ENCODE assay signal across 8 cellular contexts in genomic region chr19:9834726-9835506, GRCh38. TPM values are rescaled to one million over a fixed set of nuclear protein-coding genes. Genes with fewer than 3 reads are reported as not detected.
A peak's percentile ranks its signal among the peaks of the same experiment; 100 is the strongest.
DNase-seq lines count a peak whose midpoint lies in the region; TF ChIP-seq lines count a peak whose summit lies in the region.

TSS of gene PIN1 (plus strand) at chr19:9835318. CDS start at chr19:9835345, 27 bp downstream.

- H3K4ac ChIP-seq in neuronal stem cell (ENCODE audit: low read length) = no peak within 1 kb of the TSS

- H2AK5ac ChIP-seq in neuronal stem cell (ENCODE audit: low read depth, low read length) = peak within 1 kb of the TSS; percentile 98

- H3K18ac ChIP-seq in neuronal stem cell (ENCODE audit: low read length) = peak within 1 kb of the TSS; percentile 94

- peaks cover 11 to 45% of the 10 kb centered on the region in 2 donors for H3K36me3 ChIP-seq in neuronal stem cell (replicated peaks in 1 of 2; ENCODE audit: control insufficient read depth in 2 of 2, insufficient read depth in 2 of 2, low read length in 2 of 2)

- H3K27me3 ChIP-seq in neuronal stem cell (ENCODE audit: control insufficient read depth in 3 of 3, insufficient read depth in 3 of 3, low read depth in 1 of 3, low read length in 3 of 3) = no peaks in the 10 kb centered on the region

- POLR2A ChIA-PET in HEK293T (lab: Yijun Ruan, JAX) = interaction anchor here (0.6 to 1.6 kb wide), 2 partner anchors 14 to 16 kb away, joined by 3 to 9 read pairs; partner anchors contain the start of gene FBXL12

- no peaks in the 10 kb centered on the region for H3K9me3 ChIP-seq in neuronal stem cell (replicated peaks in 1 of 2; ENCODE audit: control insufficient read depth in 2 of 2, insufficient read depth in 1 of 2, low read depth in 1 of 2, low read length in 2 of 2)

- H3K4me3 ChIP-seq in neuronal stem cell (ENCODE audit: low read length in 2 of 2) = peak within 1 kb of the TSS; percentile 89 to 92

- H4K8ac ChIP-seq in neuronal stem cell (ENCODE audit: low read depth, low read length) = no peak within 1 kb of the TSS

- H2BK120ac ChIP-seq in neuronal stem cell (ENCODE audit: low read depth, low read length) = no peak within 1 kb of the TSS

- no peak for TF ChIP-seq CTCF in subcutaneous adipose tissue (IDR thresholded peaks at IDR 0.05; ENCODE audit: low read depth)

- H2BK12ac ChIP-seq in neuronal stem cell (ENCODE audit: low read length) = no peak within 1 kb of the TSS

- H3K4me2 ChIP-seq in neuronal stem cell (ENCODE audit: insufficient read depth, low read length, poor library complexity, severe bottlenecking) = peak within 1 kb of the TSS; percentile 89

- in situ Hi-C loops in SK-MEL-5 (cut with HindIII; ENCODE audit: low pct_unique_long_range_greater_than_20kb, low sequenced_read_pairs) = no loop called here

- peak; percentile 97 for DNase-seq in GM04504 (ENCODE audit: low read depth)
- peak; percentile 98 for DNase-seq in HEK293T (ENCODE audit: extremely low spot score)
- DNase-seq in MV-4-11 (lab: John Stamatoyannopoulos, UW) = peak; percentile 100
- peak; percentile 97 for DNase-seq in SK-MEL-5 (ENCODE audit: low read depth, low spot score)
- peak; percentile 99 for DNase-seq in activated naive CD4-positive, alpha-beta T cell treated with Interleukin-2 at 50 U/mL for 16 hours
- peak; percentile 97 for DNase-seq in foreskin melanocyte
- DNase-seq in neuronal stem cell (ENCODE audit: low spot score) = peak; percentile 100

- CTCF ChIA-PET in HEK293T (lab: Yijun Ruan, JAX) = interaction anchor here (0.5 to 0.6 kb wide), 3 partner anchors 16 to 120 kb away, joined by 3 to 4 read pairs (median 3); no protein-coding TSS in a partner anchor

- no peak within 1 kb of the TSS for H4K91ac ChIP-seq in neuronal stem cell (ENCODE audit: low read depth, low read length, poor library complexity)

- peak within 1 kb of the TSS; percentile 84 for H2AFZ ChIP-seq in neuronal stem cell (ENCODE audit: low read length)

- peak within 1 kb of the TSS; percentile 75 for H2BK5ac ChIP-seq in neuronal stem cell (ENCODE audit: low read length)

- no peak within 1 kb of the TSS for H3K14ac ChIP-seq in neuronal stem cell (ENCODE audit: low read length)

- H3K23ac ChIP-seq in neuronal stem cell (ENCODE audit: low read depth, low read length, poor library complexity) = peak within 1 kb of the TSS; percentile 90

- peak within 1 kb of the TSS; percentile 19 for H3K27ac ChIP-seq in neuronal stem cell (replicated peaks; ENCODE audit: low read length)

- peaks cover 14% of the 10 kb centered on the region for H3K79me1 ChIP-seq in neuronal stem cell (ENCODE audit: low read depth, low read length)

- peaks cover 4 to 5% of the 10 kb centered on the region in 2 donors for H3K4me1 ChIP-seq in neuronal stem cell (ENCODE audit: control insufficient read depth in 2 of 2, insufficient read depth in 1 of 2, low read depth in 1 of 2, low read length in 2 of 2)

- H2BK15ac ChIP-seq in neuronal stem cell (ENCODE audit: low read length) = peak within 1 kb of the TSS; percentile 89

- WGBS in neuronal stem cell (ENCODE audit: extremely low coverage in 2 of 2, insufficient read length in 2 of 2, insufficient replicate concordance in 1 of 2), 2 donors = no CpG with 5 or more reads among the region's 73 CpGs

- H3K9ac ChIP-seq in neuronal stem cell (ENCODE audit: low read depth, low read length, poor library complexity) = peak within 1 kb of the TSS; percentile 85

TF ChIP-seq in HEK293T, 16 proteins besides CTCF, POLR2A, EP300 and RAD21:
- TF ChIP-seq BHLHE40 (IDR thresholded peaks at IDR 0.05; ENCODE audit: borderline replicate concordance) (no peak), FOXK2 (IDR thresholded peaks at IDR 0.05) (no peak), FOXA1 (IDR thresholded peaks at IDR 0.05) (no peak), CTBP1 (IDR thresholded peaks at IDR 0.05; ENCODE audit: borderline replicate concordance) (peak; percentile 67), SUZ12 (IDR thresholded peaks at IDR 0.05) (no peak), FOXM1 (IDR thresholded peaks at IDR 0.05; ENCODE audit: borderline replicate concordance) (no peak), PKNOX1 (IDR thresholded peaks at IDR 0.05) (peak; percentile 91), SP1 (IDR thresholded peaks at IDR 0.05) (peak; percentile 70), L3MBTL2 (conservative IDR thresholded peaks at IDR 0.05) (0 out of 2 replicates have a peak, but pooled peaks have one; percentile 39), ARNT (IDR thresholded peaks at IDR 0.05) (no peak), HDGF (IDR thresholded peaks at IDR 0.05; ENCODE audit: borderline replicate concordance) (no peak), ELF4 (IDR thresholded peaks at IDR 0.05) (no peak), NFRKB (IDR thresholded peaks at IDR 0.05) (no peak), TARDBP (IDR thresholded peaks at IDR 0.05) (no peak), LEF1 (IDR thresholded peaks at IDR 0.05; ENCODE audit: borderline replicate concordance) (no peak), ZNF384 (IDR thresholded peaks at IDR 0.05) (no peak)

RNA-seq across cellular contexts. Expression of gene PIN1, which starts in this region (rescaled TPM):
- 77.2 and 79.2 TPM in 2 replicates for total RNA-seq in SK-MEL-5 (2014; rRNA removed; shearing (Covaris generic))
- polyA plus RNA-seq in SK-MEL-5 (2015; cell fraction: cytosol; rRNA removed) = 57.3 and 90.0 TPM in 2 replicates
- polyA plus RNA-seq in SK-MEL-5 (2015; cell fraction: nucleus; rRNA removed) = 36.2 and 48.5 TPM in 2 replicates
- polyA plus RNA-seq in neuronal stem cell (2013, experiment 1 of 2) = 78.9 TPM
- polyA plus RNA-seq in neuronal stem cell (2013, experiment 2 of 2) = 76.3 TPM
- 100 to 1,000 TPM in 1 of 4 donors, 10 to 100 TPM in 3; 43.9 to 117 (median 80.5) TPM for total RNA-seq in subcutaneous adipose tissue

Comparison
In these comparisons a context has a peak if more than half of its experiments do, and no peak if none do; other contexts are left out.
1. Peak in every context shown above with its lines: DNase-seq, H3K4me3 ChIP-seq and H3K27ac ChIP-seq.